In genomic region chr1:24381256-24381655, GRCh38 we compare ENCODE assay signal across 13 cellular contexts.
"Had no signal": no experiment of that assay in that cellular context is flagged by ENCODE, and none has a peak within 500 bp of the region (broad histone marks: within the 10 kb centered on the region; RNA-seq: fewer than 3 reads in every experiment).

No MANE protein-coding gene starts in this region.

- H3K9me3 Mint-ChIP-seq: activated B cell treated with CpG ODN at 0.5 μM for 24 hours; naive B cell; T-helper 1 cell treated with Interleukin-12 subunit alpha and Interleukin-12 subunit beta and Interleukin-4 antibody, amounts not matched to agents 30 μg/mL and 1 μg/mL, for 36 hours had no signal

- H3K4me1 ChIP-seq: ascending aorta, psoas muscle, uterus had no signal

- DNase-seq: activated B cell treated with CpG ODN at 0.5 μM for 24 hours; activated T-cell treated with anti-CD3 and anti-CD28 coated beads, Interleukin-2, amount 50 U/mL, for 48 hours; dorsolateral prefrontal cortex; heart left ventricle; left ventricle myocardium inferior; naive B cell; psoas muscle; stimulated activated CD4-positive, alpha-beta T cell treated with anti-CD3 and anti-CD28 coated beads, Interleukin-4, amount 100 ng/mL, for 24 hours; stomach; uterus had no signal

- H3K27ac Mint-ChIP-seq: activated B cell treated with CpG ODN at 0.5 μM for 24 hours; T-helper 1 cell treated with Interleukin-12 subunit alpha and Interleukin-12 subunit beta and Interleukin-4 antibody, amounts not matched to agents 30 μg/mL and 1 μg/mL, for 36 hours had no signal

- H3K27ac ChIP-seq: ascending aorta, dorsolateral prefrontal cortex, heart left ventricle, left ventricle myocardium inferior, psoas muscle, stomach, uterus had no signal

- H3K4me3 ChIP-seq: ascending aorta, dorsolateral prefrontal cortex, heart left ventricle, left ventricle myocardium inferior, psoas muscle, stomach, uterus had no signal

- H3K4me3 Mint-ChIP-seq: activated B cell treated with CpG ODN at 0.5 μM for 24 hours; naive B cell; T-helper 1 cell treated with Interleukin-12 subunit alpha and Interleukin-12 subunit beta and Interleukin-4 antibody, amounts not matched to agents 30 μg/mL and 1 μg/mL, for 36 hours had no signal

- H3K27me3 ChIP-seq: ascending aorta, dorsolateral prefrontal cortex, heart left ventricle, neutrophil, stomach, uterus had no signal

- H3K36me3 ChIP-seq: ascending aorta, neutrophil, uterus had no signal

- H3K9me3 ChIP-seq: ascending aorta, heart left ventricle, left ventricle myocardium inferior, neutrophil, psoas muscle, stomach, uterus had no signal

- H3K27me3 Mint-ChIP-seq: activated B cell treated with CpG ODN at 0.5 μM for 24 hours, naive B cell had no signal

- ATAC-seq: heart left ventricle, psoas muscle had no signal
